In the genomic region with DNA sequence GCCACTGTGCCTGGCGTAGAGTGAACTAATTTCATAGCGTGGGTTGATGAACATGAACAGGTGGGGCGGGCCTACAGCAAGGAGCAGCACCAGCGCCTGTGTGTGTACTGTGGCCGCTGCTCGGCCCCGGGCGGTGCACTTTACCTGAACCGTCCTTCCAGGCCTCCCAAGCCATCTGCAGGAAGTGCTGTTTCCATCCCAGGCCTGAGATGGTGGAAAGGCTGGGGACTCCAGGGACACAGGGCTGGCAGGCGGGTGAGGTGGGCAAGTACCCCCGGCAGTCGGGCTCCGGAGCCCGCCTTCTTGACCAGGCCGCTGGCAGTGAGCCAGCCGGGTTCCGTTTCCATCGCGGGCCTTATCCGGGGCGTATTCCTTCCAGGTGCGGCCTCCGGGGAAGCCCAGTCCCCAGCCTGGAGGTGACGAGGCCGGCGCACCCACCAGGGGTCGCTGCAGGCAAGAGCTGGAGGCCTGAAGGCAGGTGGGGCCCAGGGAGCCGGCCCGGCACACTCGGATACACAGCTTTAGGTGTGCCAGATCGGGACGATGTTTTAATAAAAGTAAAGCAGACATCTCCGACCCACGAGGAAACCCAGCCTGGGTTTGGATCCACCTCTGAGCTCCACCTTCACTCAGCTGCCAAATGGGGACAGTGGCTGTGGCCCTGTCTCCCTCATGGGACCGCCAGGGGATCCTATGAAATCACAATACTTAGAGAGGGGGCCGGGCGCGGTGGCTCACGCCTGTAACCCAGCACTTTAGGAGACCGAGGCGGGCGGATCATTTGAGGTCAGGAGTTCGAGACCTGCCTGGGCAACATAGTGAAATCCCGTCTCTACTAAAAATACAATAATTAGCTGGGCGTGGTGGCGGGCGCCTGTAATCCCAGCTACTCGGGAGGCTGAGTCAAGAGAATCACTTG, we compare ENCODE assay signal across 1 cellular context.
A peak's percentile ranks its signal among the peaks of the same experiment; 100 is the strongest.
TF ChIP-seq lines count a peak whose summit lies in the region.

No MANE protein-coding gene starts in this region.

TF ChIP-seq in K562, 482 proteins besides CTCF, POLR2A, EP300 and RAD21 (continued from another document):
- TF ChIP-seq CXXC5 (CRISPR knock-in tag; IDR thresholded peaks at IDR 0.05) (0 out of 2 replicates have a peak, but pooled peaks have one; percentile 14), HSF4 (CRISPR knock-in tag; IDR thresholded peaks at IDR 0.05; ENCODE audit: borderline replicate concordance) (no peak), RB1 (IDR thresholded peaks at IDR 0.05; ENCODE audit: low read depth) (peak; percentile 63; the same call in 1 of the 2 replicates), MYC (IDR thresholded peaks at IDR 0.05; ENCODE audit: low read depth, low read length) (peak; percentile 24; the same call in 1 of the 2 replicates), MYC (CRISPR knock-in tag; IDR thresholded peaks at IDR 0.05; ENCODE audit: borderline replicate concordance, low read depth) (no peak), NFIC (IDR thresholded peaks at IDR 0.05) (peak; percentile 82), ARID2 (IDR thresholded peaks at IDR 0.05) (peak; percentile 52; the same call in 1 of the 2 replicates), ZNF444 (CRISPR knock-in tag; IDR thresholded peaks at IDR 0.05) (no peak), JUND (IDR thresholded peaks at IDR 0.05; ENCODE audit: borderline replicate concordance, low read depth, low read length) (peak; percentile 39; the same call in 1 of the 2 replicates), JUND (tag; IDR thresholded peaks at IDR 0.05; ENCODE audit: borderline replicate concordance, low read depth, low read length) (no peak), STAG1 (CRISPR knock-in tag; IDR thresholded peaks at IDR 0.05; ENCODE audit: borderline replicate concordance) (peak; percentile 86), MAZ (CRISPR knock-in tag; conservative IDR thresholded peaks at IDR 0.05 in 1 of 2, IDR thresholded peaks at IDR 0.05 in 1 of 2) (peak in 1 of 2 experiments; percentile 77; a peak in 2 of 4 replicates), ZNF165 (CRISPR knock-in tag; IDR thresholded peaks at IDR 0.05; ENCODE audit: borderline replicate concordance) (no peak), RBM14 (IDR thresholded peaks at IDR 0.05; ENCODE audit: borderline replicate concordance, insufficient read depth, low read depth, low read length) (no peak), CREM (IDR thresholded peaks at IDR 0.05; ENCODE audit: low read depth) (peak; percentile 52; the same call in 1 of the 2 replicates), XRCC5 (IDR thresholded peaks at IDR 0.05; ENCODE audit: low read depth, low read length) (0 out of 2 replicates have a peak, but pooled peaks have one; percentile 56), CC2D1A (IDR thresholded peaks at IDR 0.05) (0 out of 2 replicates have a peak, but pooled peaks have one; percentile 25), SMC3 (conservative IDR thresholded peaks at IDR 0.05; ENCODE audit: insufficient read depth, low read depth, low read length) (peak; percentile 88), ZNF436 (CRISPR knock-in tag; IDR thresholded peaks at IDR 0.05) (no peak), NBN (IDR thresholded peaks at IDR 0.05; ENCODE audit: low read depth) (no peak), HCFC1 (IDR thresholded peaks at IDR 0.05; ENCODE audit: low read depth, low read length) (no peak), ZNF586 (CRISPR knock-in tag; conservative IDR thresholded peaks at IDR 0.05) (no peak), BHLHE40 (IDR thresholded peaks at IDR 0.05; ENCODE audit: low read length) (peak; percentile 27; the same call in 1 of the 2 replicates), CREB1 (IDR thresholded peaks at IDR 0.05) (no peak), CREB1 (CRISPR knock-in tag; IDR thresholded peaks at IDR 0.05) (no peak)
- TF ChIP-seq, protein P1, sequence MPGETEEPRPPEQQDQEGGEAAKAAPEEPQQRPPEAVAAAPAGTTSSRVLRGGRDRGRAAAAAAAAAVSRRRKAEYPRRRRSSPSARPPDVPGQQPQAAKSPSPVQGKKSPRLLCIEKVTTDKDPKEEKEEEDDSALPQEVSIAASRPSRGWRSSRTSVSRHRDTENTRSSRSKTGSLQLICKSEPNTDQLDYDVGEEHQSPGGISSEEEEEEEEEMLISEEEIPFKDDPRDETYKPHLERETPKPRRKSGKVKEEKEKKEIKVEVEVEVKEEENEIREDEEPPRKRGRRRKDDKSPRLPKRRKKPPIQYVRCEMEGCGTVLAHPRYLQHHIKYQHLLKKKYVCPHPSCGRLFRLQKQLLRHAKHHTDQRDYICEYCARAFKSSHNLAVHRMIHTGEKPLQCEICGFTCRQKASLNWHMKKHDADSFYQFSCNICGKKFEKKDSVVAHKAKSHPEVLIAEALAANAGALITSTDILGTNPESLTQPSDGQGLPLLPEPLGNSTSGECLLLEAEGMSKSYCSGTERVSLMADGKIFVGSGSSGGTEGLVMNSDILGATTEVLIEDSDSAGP (CRISPR knock-in tag; IDR thresholded peaks at IDR 0.05), result no peak
- TF ChIP-seq, protein P2, sequence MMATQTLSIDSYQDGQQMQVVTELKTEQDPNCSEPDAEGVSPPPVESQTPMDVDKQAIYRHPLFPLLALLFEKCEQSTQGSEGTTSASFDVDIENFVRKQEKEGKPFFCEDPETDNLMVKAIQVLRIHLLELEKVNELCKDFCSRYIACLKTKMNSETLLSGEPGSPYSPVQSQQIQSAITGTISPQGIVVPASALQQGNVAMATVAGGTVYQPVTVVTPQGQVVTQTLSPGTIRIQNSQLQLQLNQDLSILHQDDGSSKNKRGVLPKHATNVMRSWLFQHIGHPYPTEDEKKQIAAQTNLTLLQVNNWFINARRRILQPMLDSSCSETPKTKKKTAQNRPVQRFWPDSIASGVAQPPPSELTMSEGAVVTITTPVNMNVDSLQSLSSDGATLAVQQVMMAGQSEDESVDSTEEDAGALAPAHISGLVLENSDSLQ (IDR thresholded peaks at IDR 0.05), result no peak
- TF ChIP-seq, protein P3, sequence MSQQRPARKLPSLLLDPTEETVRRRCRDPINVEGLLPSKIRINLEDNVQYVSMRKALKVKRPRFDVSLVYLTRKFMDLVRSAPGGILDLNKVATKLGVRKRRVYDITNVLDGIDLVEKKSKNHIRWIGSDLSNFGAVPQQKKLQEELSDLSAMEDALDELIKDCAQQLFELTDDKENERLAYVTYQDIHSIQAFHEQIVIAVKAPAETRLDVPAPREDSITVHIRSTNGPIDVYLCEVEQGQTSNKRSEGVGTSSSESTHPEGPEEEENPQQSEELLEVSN (IDR thresholded peaks at IDR 0.05; ENCODE audit: borderline replicate concordance in 1 of 2, extremely low read depth in 1 of 2, insufficient read depth in 1 of 2, insufficient read length in 1 of 2, low read depth in 1 of 2, low read length in 1 of 2, poor library complexity in 1 of 2, severe bottlenecking in 1 of 2), result peak in 1 of 2 experiments; percentile 3
- TF ChIP-seq, protein P4, sequence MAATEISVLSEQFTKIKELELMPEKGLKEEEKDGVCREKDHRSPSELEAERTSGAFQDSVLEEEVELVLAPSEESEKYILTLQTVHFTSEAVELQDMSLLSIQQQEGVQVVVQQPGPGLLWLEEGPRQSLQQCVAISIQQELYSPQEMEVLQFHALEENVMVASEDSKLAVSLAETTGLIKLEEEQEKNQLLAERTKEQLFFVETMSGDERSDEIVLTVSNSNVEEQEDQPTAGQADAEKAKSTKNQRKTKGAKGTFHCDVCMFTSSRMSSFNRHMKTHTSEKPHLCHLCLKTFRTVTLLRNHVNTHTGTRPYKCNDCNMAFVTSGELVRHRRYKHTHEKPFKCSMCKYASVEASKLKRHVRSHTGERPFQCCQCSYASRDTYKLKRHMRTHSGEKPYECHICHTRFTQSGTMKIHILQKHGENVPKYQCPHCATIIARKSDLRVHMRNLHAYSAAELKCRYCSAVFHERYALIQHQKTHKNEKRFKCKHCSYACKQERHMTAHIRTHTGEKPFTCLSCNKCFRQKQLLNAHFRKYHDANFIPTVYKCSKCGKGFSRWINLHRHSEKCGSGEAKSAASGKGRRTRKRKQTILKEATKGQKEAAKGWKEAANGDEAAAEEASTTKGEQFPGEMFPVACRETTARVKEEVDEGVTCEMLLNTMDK (IDR thresholded peaks at IDR 0.05; ENCODE audit: borderline replicate concordance, insufficient read depth, low read depth, low read length, poor library complexity, severe bottlenecking), result no peak
TF ChIP-seq in K562: peak in this region for 18.
